21 cellular contexts compared by ENCODE assay signal in genomic region chr10:102672822-102673200, GRCh38. TPM values are rescaled to one million over a fixed set of nuclear protein-coding genes. Genes with fewer than 3 reads are reported as not detected.
DNase-seq lines count a peak whose midpoint lies in the region; ATAC-seq and TF ChIP-seq lines count a peak whose summit lies in the region.
"Had no signal": no experiment of that assay in that cellular context is flagged by ENCODE, and none has a peak within 500 bp of the region (broad histone marks: within the 10 kb centered on the region; RNA-seq: fewer than 3 reads in every experiment).

No MANE protein-coding gene starts in this region.

- no peak overlapping the region for H3K18ac ChIP-seq in H9 (ENCODE audit: insufficient read length, low read depth, low read length)

- H3K4me3 Mint-ChIP-seq in activated CD4-positive, alpha-beta T cell treated with anti-CD3 and anti-CD28 coated beads, Interleukin-2, amount 10 ng/mL, durations not matched to agents 7 days and 5 days: no peak overlapping the region
- no peak overlapping the region for H3K4me3 Mint-ChIP-seq in activated CD4-positive, alpha-beta T cell treated with anti-CD3 and anti-CD28 coated beads, Interleukin-2, amount 10 ng/mL, durations not matched to agents 24 days and 14 days
- H3K4me3 Mint-ChIP-seq in HFFc6 (no peak overlapping the region), osteocyte (ENCODE audit: unreplicated experiment) (no peak overlapping the region), H9 (no peak overlapping the region)
- no peak overlapping the region for H3K4me3 Mint-ChIP-seq in stimulated activated naive B cell treated with anti-CD40 and anti-IgM and Interleukin-4, amounts not matched to agents 10 μg/mL and 1 μg/mL and 100 μg/mL, for 72 hours

- peaks cover 55% of the 10 kb centered on the region for H3K4me1 ChIP-seq in fibroblast of lung (ENCODE audit: control insufficient read depth, extremely low read depth, insufficient read depth, low read length)
- peaks cover 19% of the 10 kb centered on the region for H3K4me1 ChIP-seq in H9 (ENCODE audit: insufficient read depth, low read length)

- no peak for DNase-seq in activated CD4-positive, alpha-beta T cell treated with anti-CD3 and anti-CD28 coated beads, Interleukin-2, amount 10 ng/mL, durations not matched to agents 7 days and 5 days
- no peak for DNase-seq in activated CD4-positive, alpha-beta T cell treated with anti-CD3 and anti-CD28 coated beads, Interleukin-2, amount 10 ng/mL, durations not matched to agents 24 days and 14 days
- DNase-seq in HFFc6 (no peak), fibroblast of lung (ENCODE audit: low read depth in 2 of 2) (no peak), osteocyte (ENCODE audit: extremely low spot score, unreplicated experiment) (no peak), H9 (no peak)
- DNase-seq in stimulated activated naive B cell treated with anti-CD40 and anti-IgM and Interleukin-4, amounts not matched to agents 10 μg/mL and 1 μg/mL and 100 μg/mL, for 72 hours: no peak
- no peak for DNase-seq in central memory CD4-positive, alpha-beta T cell
- DNase-seq: activated CD4-positive, alpha-beta T cell treated with anti-CD3 and anti-CD28 coated beads for 48 hours; activated T-cell treated with anti-CD3 and anti-CD28 coated beads, Interleukin-2, amount 50 U/mL, for 72 hours; amygdala; CD8-positive, alpha-beta T cell; DND-41; NCI-H1930; NCI-H524 treated with DMSO at 0.1 percent for 48 hours; OCI-M1; small intestine had no signal

- H3K9me3 Mint-ChIP-seq in activated CD4-positive, alpha-beta T cell treated with anti-CD3 and anti-CD28 coated beads, Interleukin-2, amount 10 ng/mL, durations not matched to agents 7 days and 5 days: no peaks in the 10 kb centered on the region
- no peaks in the 10 kb centered on the region for H3K9me3 Mint-ChIP-seq in activated CD4-positive, alpha-beta T cell treated with anti-CD3 and anti-CD28 coated beads, Interleukin-2, amount 10 ng/mL, durations not matched to agents 24 days and 14 days
- H3K9me3 Mint-ChIP-seq in HFFc6 (no peaks in the 10 kb centered on the region), osteocyte (ENCODE audit: unreplicated experiment) (no peaks in the 10 kb centered on the region), H9 (no peaks in the 10 kb centered on the region)
- H3K9me3 Mint-ChIP-seq in stimulated activated naive B cell treated with anti-CD40 and anti-IgM and Interleukin-4, amounts not matched to agents 10 μg/mL and 1 μg/mL and 100 μg/mL, for 72 hours: no peaks in the 10 kb centered on the region
- H3K9me3 Mint-ChIP-seq: activated T-cell treated with anti-CD3 and anti-CD28 coated beads, Interleukin-2, amount 50 U/mL, for 72 hours; CD8-positive, alpha-beta T cell had no signal

- peaks cover 51% of the 10 kb centered on the region for H3K4me1 Mint-ChIP-seq in activated CD4-positive, alpha-beta T cell treated with anti-CD3 and anti-CD28 coated beads, Interleukin-2, amount 10 ng/mL, durations not matched to agents 7 days and 5 days
- peaks cover 31% of the 10 kb centered on the region for H3K4me1 Mint-ChIP-seq in activated CD4-positive, alpha-beta T cell treated with anti-CD3 and anti-CD28 coated beads, Interleukin-2, amount 10 ng/mL, durations not matched to agents 24 days and 14 days
- H3K4me1 Mint-ChIP-seq in HFFc6 (ENCODE audit: low read depth) (peaks cover 69% of the 10 kb centered on the region), osteocyte (ENCODE audit: unreplicated experiment) (peaks cover 69% of the 10 kb centered on the region), H9 (peaks cover 69 to 78% of the 10 kb centered on the region in 2 experiments)
- peaks cover 21 to 41% of the 10 kb centered on the region in 2 donors for H3K4me1 Mint-ChIP-seq in stimulated activated naive B cell treated with anti-CD40 and anti-IgM and Interleukin-4, amounts not matched to agents 10 μg/mL and 1 μg/mL and 100 μg/mL, for 72 hours

- no peak overlapping the region for H2BK15ac ChIP-seq in H9 (ENCODE audit: low read depth, low read length)

- H4K91ac ChIP-seq in H9 (ENCODE audit: insufficient read length, low read depth, low read length): no peak overlapping the region

- no peaks in the 10 kb centered on the region for H3K27me3 ChIP-seq in fibroblast of lung (ENCODE audit: control insufficient read depth, insufficient read depth, low read length)
- no peaks in the 10 kb centered on the region for H3K27me3 ChIP-seq in H9 (ENCODE audit: insufficient read depth, low read length)
- H3K27me3 ChIP-seq: SJSA1 had no signal

- no peak overlapping the region for H3K14ac ChIP-seq in H9 (ENCODE audit: insufficient read depth, low read length)

- TF ChIP-seq CTCF in HFFc6 (IDR thresholded peaks at IDR 0.05) (no peak), fibroblast of lung (conservative IDR thresholded peaks at IDR 0.05 in 1 of 2, IDR thresholded peaks at IDR 0.05 in 1 of 2; ENCODE audit: low read depth in 1 of 2, low read length in 2 of 2) (no peak), osteocyte (IDR thresholded peaks at IDR 0.05) (no peak), H9 (conservative IDR thresholded peaks at IDR 0.05) (no peak)

- no peaks in the 10 kb centered on the region for H3K79me1 ChIP-seq in H9 (ENCODE audit: insufficient read depth, low read depth, low read length, poor library complexity, severe bottlenecking)

- H3K27ac Mint-ChIP-seq in activated CD4-positive, alpha-beta T cell treated with anti-CD3 and anti-CD28 coated beads, Interleukin-2, amount 10 ng/mL, durations not matched to agents 7 days and 5 days: peak overlapping the region; percentile 41
- no peak overlapping the region for H3K27ac Mint-ChIP-seq in activated CD4-positive, alpha-beta T cell treated with anti-CD3 and anti-CD28 coated beads, Interleukin-2, amount 10 ng/mL, durations not matched to agents 24 days and 14 days
- H3K27ac Mint-ChIP-seq in HFFc6 (peak overlapping the region; percentile 96; the same call in 1 of the 2 replicates), osteocyte (ENCODE audit: unreplicated experiment) (peak overlapping the region; percentile 23), H9 (no peak overlapping the region; a peak in 1 of 7 replicates)
- no peak overlapping the region for H3K27ac Mint-ChIP-seq in stimulated activated naive B cell treated with anti-CD40 and anti-IgM and Interleukin-4, amounts not matched to agents 10 μg/mL and 1 μg/mL and 100 μg/mL, for 72 hours

- no peak overlapping the region for H2AK5ac ChIP-seq in H9 (ENCODE audit: insufficient read length, low read length)

- H3K36me3 ChIP-seq in fibroblast of lung (ENCODE audit: control insufficient read depth, insufficient read depth, low read length): no peaks in the 10 kb centered on the region
- H3K36me3 ChIP-seq: SJSA1 had no signal

- no peak overlapping the region for H3K9ac ChIP-seq in fibroblast of lung (ENCODE audit: insufficient read depth, low read length)
- no peak overlapping the region for H3K9ac ChIP-seq in H9 (ENCODE audit: extremely low read depth, insufficient read length, low read length)
- H3K9ac ChIP-seq: parathyroid adenoma had no signal

- H3K23me2 ChIP-seq in H9 (ENCODE audit: insufficient read length, low read depth, low read length, poor library complexity, severe bottlenecking): no peaks in the 10 kb centered on the region

- no peak overlapping the region for H3K56ac ChIP-seq in H9 (ENCODE audit: insufficient read length, low read depth, low read length)

- no peak for ATAC-seq in stimulated activated naive B cell treated with anti-CD40 and anti-IgM and Interleukin-4, amounts not matched to agents 10 μg/mL and 1 μg/mL and 100 μg/mL, for 72 hours (replicated peaks)
- ATAC-seq: A549; activated T-cell treated with anti-CD3 and anti-CD28 coated beads, Interleukin-2, amount 50 U/mL, for 72 hours; CD8-positive, alpha-beta T cell; esophagus mucosa had no signal

- POLR2A ChIA-PET in activated CD4-positive, alpha-beta T cell treated with anti-CD3 and anti-CD28 coated beads, Interleukin-2, amount 10 ng/mL, durations not matched to agents 7 days and 5 days (lab: Charles Lee): no interaction called here

- no peaks in the 10 kb centered on the region for H3K9me3 ChIP-seq in fibroblast of lung (ENCODE audit: control insufficient read depth, insufficient read depth, low read depth, low read length)
- no peaks in the 10 kb centered on the region for H3K9me3 ChIP-seq in H9 (ENCODE audit: control insufficient read depth, low read depth, low read length)
- H3K9me3 ChIP-seq: A549, SJSA1 had no signal

- no peak overlapping the region for H2BK5ac ChIP-seq in H9 (ENCODE audit: insufficient read length, low read length)

- H4K20me1 ChIP-seq in fibroblast of lung (ENCODE audit: control insufficient read depth, extremely low read depth, insufficient read depth, low read length): no peaks in the 10 kb centered on the region
- H4K20me1 ChIP-seq in H9 (ENCODE audit: control insufficient read depth, insufficient read depth, insufficient read length): no peaks in the 10 kb centered on the region

- no peak overlapping the region for H3K4me3 ChIP-seq in fibroblast of lung (replicated peaks in 1 of 4; ENCODE audit: control extremely low read depth in 1 of 4, insufficient read depth in 1 of 4, low read depth in 3 of 4, low read length in 4 of 4)
- H3K4me3 ChIP-seq: A549, SJSA1 had no signal

- H2BK20ac ChIP-seq in H9 (ENCODE audit: low read depth, low read length, poor library complexity, severe bottlenecking): no peak overlapping the region

- H3K79me2 ChIP-seq in fibroblast of lung (ENCODE audit: control insufficient read depth, insufficient read depth, low read length) (no peaks in the 10 kb centered on the region), H9 (ENCODE audit: insufficient read depth, low read length) (no peaks in the 10 kb centered on the region)
- H3K79me2 ChIP-seq: parathyroid adenoma had no signal

- no peaks in the 10 kb centered on the region for H3K27me3 Mint-ChIP-seq in activated CD4-positive, alpha-beta T cell treated with anti-CD3 and anti-CD28 coated beads, Interleukin-2, amount 10 ng/mL, durations not matched to agents 7 days and 5 days
- H3K27me3 Mint-ChIP-seq in activated CD4-positive, alpha-beta T cell treated with anti-CD3 and anti-CD28 coated beads, Interleukin-2, amount 10 ng/mL, durations not matched to agents 24 days and 14 days: no peaks in the 10 kb centered on the region
- H3K27me3 Mint-ChIP-seq in HFFc6 (ENCODE audit: insufficient read depth) (peaks cover 6% of the 10 kb centered on the region), osteocyte (ENCODE audit: unreplicated experiment) (no peaks in the 10 kb centered on the region), H9 (ENCODE audit: low read depth) (no peaks in the 10 kb centered on the region)
- H3K27me3 Mint-ChIP-seq in stimulated activated naive B cell treated with anti-CD40 and anti-IgM and Interleukin-4, amounts not matched to agents 10 μg/mL and 1 μg/mL and 100 μg/mL, for 72 hours: no peaks in the 10 kb centered on the region

- intact Hi-C loops in activated CD4-positive, alpha-beta T cell treated with anti-CD3 and anti-CD28 coated beads, Interleukin-2, amount 10 ng/mL, durations not matched to agents 24 days and 14 days (cut with micrococcal nuclease): loop anchor here (5.0 kb wide), 1 partner anchor 171 kb away; the partner anchor contains the start of genes ACTR1A and SUFU

- no CpG with 5 or more reads among the region's 1 CpG for WGBS in H9 (ENCODE audit: extremely low coverage, insufficient read length, low lambda C conversion rate)

- H2BK12ac ChIP-seq in H9 (ENCODE audit: insufficient read length, low read depth, low read length): no peak overlapping the region

- H3K4ac ChIP-seq in H9 (ENCODE audit: low read depth, low read length): no peak overlapping the region

- no peak overlapping the region for H4K5ac ChIP-seq in H9 (ENCODE audit: insufficient read length, low read depth, low read length)

- peak overlapping the region; percentile 81 for H3K27ac ChIP-seq in fibroblast of lung (ENCODE audit: insufficient read depth, low read length)
- no peak overlapping the region for H3K27ac ChIP-seq in H9 (ENCODE audit: insufficient read length, low read depth, low read length)
- H3K27ac ChIP-seq: A549, SJSA1 had no signal

- H2BK120ac ChIP-seq in H9 (ENCODE audit: low read depth, low read length, poor library complexity, severe bottlenecking): no peak overlapping the region

- H4K8ac ChIP-seq in H9 (replicated peaks; ENCODE audit: insufficient read length, low read depth, low read length): no peak overlapping the region

- H2AFZ ChIP-seq in fibroblast of lung (ENCODE audit: low read length) (no peak overlapping the region), H9 (ENCODE audit: low read length) (no peak overlapping the region)

- no peak overlapping the region for H3K23ac ChIP-seq in H9 (ENCODE audit: insufficient read length, low read depth, low read length)

- peaks cover 4% of the 10 kb centered on the region for H3K36me3 Mint-ChIP-seq in activated CD4-positive, alpha-beta T cell treated with anti-CD3 and anti-CD28 coated beads, Interleukin-2, amount 10 ng/mL, durations not matched to agents 7 days and 5 days (ENCODE audit: low read depth)
- H3K36me3 Mint-ChIP-seq in activated CD4-positive, alpha-beta T cell treated with anti-CD3 and anti-CD28 coated beads, Interleukin-2, amount 10 ng/mL, durations not matched to agents 24 days and 14 days (ENCODE audit: low read depth): no peaks in the 10 kb centered on the region
- H3K36me3 Mint-ChIP-seq in HFFc6 (ENCODE audit: low read depth): no peaks in the 10 kb centered on the region
- no peaks in the 10 kb centered on the region for H3K36me3 Mint-ChIP-seq in osteocyte (ENCODE audit: unreplicated experiment)
- H3K36me3 Mint-ChIP-seq in stimulated activated naive B cell treated with anti-CD40 and anti-IgM and Interleukin-4, amounts not matched to agents 10 μg/mL and 1 μg/mL and 100 μg/mL, for 72 hours: no peaks in the 10 kb centered on the region
- H3K36me3 Mint-ChIP-seq in H9 (ENCODE audit: insufficient read depth in 1 of 3, low read depth in 3 of 3): no peaks in the 10 kb centered on the region
- H3K36me3 Mint-ChIP-seq: CD8-positive, alpha-beta T cell had no signal

- H3T11ph ChIP-seq in H9 (ENCODE audit: low read length): no peak overlapping the region

- CTCF ChIA-PET in activated CD4-positive, alpha-beta T cell treated with anti-CD3 and anti-CD28 coated beads, Interleukin-2, amount 10 ng/mL, durations not matched to agents 7 days and 5 days (lab: Charles Lee): interaction anchor here (0.9 to 2.2 kb wide), 3 partner anchors 9 to 14 kb away, joined by 3 to 7 read pairs (median 4); no protein-coding TSS in a partner anchor

- H3K4me2 ChIP-seq in fibroblast of lung (ENCODE audit: extremely low read depth, insufficient read depth, low read length) (no peak overlapping the region), H9 (ENCODE audit: insufficient read depth, insufficient read length, low read length) (no peak overlapping the region)
- H3K4me2 ChIP-seq: A549 had no signal

RNA-seq across cellular contexts. Expression of gene TRIM8, which starts 28.5 kb away (rescaled TPM):
- 10 to 100 TPM; 40.2 to 42.7 TPM for total RNA-seq in activated CD4-positive, alpha-beta T cell treated with anti-CD3 and anti-CD28 coated beads, Interleukin-2, amount 10 ng/mL, durations not matched to agents 7 days and 5 days
- total RNA-seq in activated CD4-positive, alpha-beta T cell treated with anti-CD3 and anti-CD28 coated beads, Interleukin-2, amount 10 ng/mL, durations not matched to agents 24 days and 14 days: 85.5 and 85.7 TPM in 2 replicates
- total RNA-seq in HFFc6 (2021; fragmentation: NEBNext Ultra II Directional; extraction: Animal tissue kit (Norgen Biotek cat#: 25700)): 100 to 1,000 TPM; 123 to 148 (median 135) TPM
- total RNA-seq in fibroblast of lung: 80.9 and 143 TPM in 2 replicates
- 93.2 and 152 TPM in 2 replicates for polyA plus RNA-seq in fibroblast of lung
- 166 and 220 TPM in 2 replicates for polyA plus RNA-seq in fibroblast of lung (2012)
- polyA minus RNA-seq in fibroblast of lung (ENCODE audit: low replicate concordance): 118 and 164 TPM in 2 replicates
- total RNA-seq in osteocyte: 63.9 and 66.8 TPM in 2 replicates
- 37.0 and 40.6 TPM in 2 replicates for total RNA-seq in H9 (2021)

RNA-seq across cellular contexts. Expression of gene ARL3, which starts 41.4 kb away (rescaled TPM):
- 1 to 10 TPM; 4.4 to 5.0 TPM for total RNA-seq in activated CD4-positive, alpha-beta T cell treated with anti-CD3 and anti-CD28 coated beads, Interleukin-2, amount 10 ng/mL, durations not matched to agents 7 days and 5 days
- 6.3 and 6.4 TPM in 2 replicates for total RNA-seq in activated CD4-positive, alpha-beta T cell treated with anti-CD3 and anti-CD28 coated beads, Interleukin-2, amount 10 ng/mL, durations not matched to agents 24 days and 14 days
- 10 to 100 TPM; 13.2 to 18.4 (median 16.8) TPM for total RNA-seq in HFFc6 (2021; fragmentation: NEBNext Ultra II Directional; extraction: Animal tissue kit (Norgen Biotek cat#: 25700))
- total RNA-seq in fibroblast of lung (8.5 and 10.6 TPM in 2 replicates), osteocyte (11.6 and 12.6 TPM in 2 replicates), H9 (2021) (16.5 and 16.9 TPM in 2 replicates)
- polyA plus RNA-seq in fibroblast of lung: 22.0 and 22.9 TPM in 2 replicates
- 23.9 and 26.2 TPM in 2 replicates for polyA plus RNA-seq in fibroblast of lung (2012)
- 1.3 and 1.7 TPM in 2 replicates for polyA minus RNA-seq in fibroblast of lung (ENCODE audit: low replicate concordance)

RNA-seq across cellular contexts. Expression of gene SFXN2, which starts 41.6 kb away (rescaled TPM):
- 10 to 100 TPM; 20.7 to 23.6 TPM for total RNA-seq in activated CD4-positive, alpha-beta T cell treated with anti-CD3 and anti-CD28 coated beads, Interleukin-2, amount 10 ng/mL, durations not matched to agents 7 days and 5 days
- total RNA-seq in activated CD4-positive, alpha-beta T cell treated with anti-CD3 and anti-CD28 coated beads, Interleukin-2, amount 10 ng/mL, durations not matched to agents 24 days and 14 days: 38.7 TPM in 2 replicates
- total RNA-seq in HFFc6 (2021; fragmentation: NEBNext Ultra II Directional; extraction: Animal tissue kit (Norgen Biotek cat#: 25700)): 1 to 10 TPM; 2.2 to 4.4 (median 3.5) TPM
- total RNA-seq in fibroblast of lung: 1.0 and 3.1 TPM in 2 replicates
- polyA plus RNA-seq in fibroblast of lung: 6.5 and 9.7 TPM in 2 replicates
- polyA plus RNA-seq in fibroblast of lung (2012): 6.0 and 7.4 TPM in 2 replicates
- 21.4 and 30.7 TPM in 2 replicates for polyA minus RNA-seq in fibroblast of lung (ENCODE audit: low replicate concordance)
- total RNA-seq in osteocyte: 6.9 and 8.1 TPM in 2 replicates
- total RNA-seq in H9 (2021): 32.7 and 34.7 TPM in 2 replicates

Comparison
In these comparisons a context has a peak if more than half of its experiments do, and no peak if none do; other contexts are left out.
1. H3K27ac Mint-ChIP-seq: peak in activated CD4-positive, alpha-beta T cell treated with anti-CD3 and anti-CD28 coated beads, Interleukin-2, amount 10 ng/mL, durations not matched to agents 7 days and 5 days (single experiment), HFFc6 (single experiment) and osteocyte (single experiment); none in activated CD4-positive, alpha-beta T cell treated with anti-CD3 and anti-CD28 coated beads, Interleukin-2, amount 10 ng/mL, durations not matched to agents 24 days and 14 days (single experiment), stimulated activated naive B cell treated with anti-CD40 and anti-IgM and Interleukin-4, amounts not matched to agents 10 μg/mL and 1 μg/mL and 100 μg/mL, for 72 hours (single experiment) and H9 (0 of 3).